17 cellular contexts compared by ENCODE assay signal in the genomic region with DNA sequence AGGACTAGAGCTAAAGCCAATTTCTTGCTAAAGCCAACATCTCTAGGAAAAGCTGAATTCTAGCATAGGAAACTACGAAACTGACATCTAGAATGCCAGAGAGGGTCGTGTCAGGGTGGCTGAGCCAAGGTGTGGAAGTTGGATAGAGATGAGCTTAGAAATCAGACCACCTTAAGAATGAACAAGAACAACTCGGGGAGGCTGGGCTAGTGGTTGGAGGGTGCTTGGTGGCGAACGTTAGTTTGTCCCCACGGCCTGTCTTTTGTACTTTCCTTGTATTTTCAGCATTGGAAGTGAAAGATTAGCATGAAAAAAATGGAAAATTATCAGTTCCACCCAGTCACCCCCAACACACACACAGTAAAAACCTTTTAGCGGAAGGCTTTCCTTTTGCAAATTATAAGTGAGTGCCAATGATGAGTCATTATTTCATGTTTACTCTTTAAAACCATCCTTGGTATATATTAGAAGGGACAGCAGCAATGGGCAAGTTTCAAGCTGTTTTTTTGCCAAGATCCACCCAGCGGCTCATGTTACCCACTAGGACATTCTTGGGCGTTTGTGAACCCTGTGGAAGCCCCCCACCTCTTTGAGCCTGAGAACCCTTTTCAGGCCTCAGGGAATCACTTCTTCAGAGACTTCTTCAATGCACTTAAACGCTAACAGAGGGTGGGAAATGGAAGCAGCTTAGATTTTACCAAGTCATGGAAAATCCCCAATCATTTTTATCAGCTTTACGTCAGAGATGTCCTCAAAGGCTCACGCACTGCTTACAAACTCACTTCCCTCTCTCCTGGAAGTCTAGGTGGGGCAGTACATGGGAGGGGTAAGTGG. TPM values are rescaled to one million over a fixed set of nuclear protein-coding genes. Genes with fewer than 3 reads are reported as not detected.
A peak's percentile ranks its signal among the peaks of the same experiment; 100 is the strongest.
DNase-seq lines count a peak whose midpoint lies in the region; TF ChIP-seq lines count a peak whose summit lies in the region.
"Had no signal": no experiment of that assay in that cellular context is flagged by ENCODE, and none has a peak within 500 bp of the region (broad histone marks: within the 10 kb centered on the region; RNA-seq: fewer than 3 reads in every experiment).

No MANE protein-coding gene starts in this region.

- H3K27ac ChIP-seq in ACC112 (ENCODE audit: low read depth, low read length) (peak overlapping the region; percentile 96), Peyer's patch (no peak overlapping the region)
- H3K27ac ChIP-seq: cardiac muscle cell had no signal

- H2AFZ ChIP-seq in ACC112 (ENCODE audit: low read length, unreplicated experiment), result peak overlapping the region; percentile 62

- peak overlapping the region; percentile 60 for H3K4me3 ChIP-seq in ACC112 (ENCODE audit: low read depth, low read length)
- H3K4me3 ChIP-seq in Peyer's patch, result no peak overlapping the region
- H3K4me3 ChIP-seq: cardiac muscle cell, gastroesophageal sphincter had no signal

- TF ChIP-seq POLR2A in Peyer's patch (IDR thresholded peaks at IDR 0.05), result no peak

- DNase-seq in HT-29 (ENCODE audit: low spot score) (peak; percentile 51), astrocyte of the hippocampus (ENCODE audit: low read depth, low spot score) (peak; percentile 42), left kidney (ENCODE audit: low read depth, low spot score) (peak; percentile 20), NCI-H187 treated with DMSO at 0.1 percent for 48 hours (lab: John Stamatoyannopoulos, UW) (no peak), Peyer's patch (no peak), NCI-H128 (lab: John Stamatoyannopoulos, UW; ENCODE audit: unreplicated experiment) (no peak), NCI-H2107 (lab: John Stamatoyannopoulos, UW) (no peak)
- DNase-seq: activated T-cell treated with anti-CD3 and anti-CD28 coated beads, Interleukin-2, amount 50 U/mL, for 24 hours; CD4-positive, alpha-beta memory T cell; NCI-H774; occipital lobe; stimulated activated CD4-positive, alpha-beta T cell treated with anti-CD3 and anti-CD28 coated beads, Interleukin-2, amount 100 ng/mL, for 48 hours; stimulated activated naive CD8-positive, alpha-beta T cell treated with anti-CD3 and anti-CD28 coated beads, Interleukin-15, amount 100 ng/mL, for 72 hours had no signal

- no peak for TF ChIP-seq CTCF in Peyer's patch (IDR thresholded peaks at IDR 0.05)

- no peaks in the 10 kb centered on the region for H3K79me2 ChIP-seq in ACC112 (ENCODE audit: control insufficient read depth, insufficient read depth, low read length, unreplicated experiment)

- no peaks in the 10 kb centered on the region for H3K9me3 ChIP-seq in Peyer's patch
- H3K9me3 ChIP-seq: gastroesophageal sphincter had no signal

- H3K36me3 ChIP-seq in ACC112 (ENCODE audit: insufficient read depth, low read length) (no peaks in the 10 kb centered on the region), Peyer's patch (no peaks in the 10 kb centered on the region)
- H3K36me3 ChIP-seq: cardiac muscle cell, gastroesophageal sphincter had no signal

- peaks cover 4% of the 10 kb centered on the region; the same call in 1 of the 2 replicates for H3K27me3 ChIP-seq in ACC112 (ENCODE audit: insufficient read depth, low read length)
- no peaks in the 10 kb centered on the region for H3K27me3 ChIP-seq in Peyer's patch
- H3K27me3 ChIP-seq: cardiac muscle cell, gastroesophageal sphincter had no signal

- H3K4me1 ChIP-seq in ACC112 (ENCODE audit: control insufficient read depth, insufficient read depth, low read length, unreplicated experiment) (peaks cover 38% of the 10 kb centered on the region), Peyer's patch (no peaks in the 10 kb centered on the region)

RNA-seq across cellular contexts. Expression of a gene that starts 4.9 kb away (rescaled TPM):
- not detected in 2 replicates for total RNA-seq in HT-29 (2014; rRNA removed; shearing (Covaris generic))
- not detected for total RNA-seq in Peyer's patch
- total RNA-seq: left colon had no signal

RNA-seq across cellular contexts. Expression of a gene that starts 30.7 kb away (rescaled TPM):
- not detected in 2 replicates for total RNA-seq in HT-29 (2014; rRNA removed; shearing (Covaris generic))
- not detected for total RNA-seq in Peyer's patch
- total RNA-seq: cardiac muscle cell; CD4-positive, alpha-beta memory T cell; gastroesophageal sphincter; left colon had no signal

Comparison
In these comparisons a context has a peak if more than half of its experiments do, and no peak if none do; other contexts are left out.
1. DNase-seq: peak in HT-29 (single experiment), astrocyte of the hippocampus (single experiment) and left kidney (single experiment); none in NCI-H187 treated with DMSO at 0.1 percent for 48 hours (single experiment), Peyer's patch (0 of 3), NCI-H128 (single experiment) and NCI-H2107 (single experiment).